ENCODE assay signal across 22 cellular contexts in the genomic region with DNA sequence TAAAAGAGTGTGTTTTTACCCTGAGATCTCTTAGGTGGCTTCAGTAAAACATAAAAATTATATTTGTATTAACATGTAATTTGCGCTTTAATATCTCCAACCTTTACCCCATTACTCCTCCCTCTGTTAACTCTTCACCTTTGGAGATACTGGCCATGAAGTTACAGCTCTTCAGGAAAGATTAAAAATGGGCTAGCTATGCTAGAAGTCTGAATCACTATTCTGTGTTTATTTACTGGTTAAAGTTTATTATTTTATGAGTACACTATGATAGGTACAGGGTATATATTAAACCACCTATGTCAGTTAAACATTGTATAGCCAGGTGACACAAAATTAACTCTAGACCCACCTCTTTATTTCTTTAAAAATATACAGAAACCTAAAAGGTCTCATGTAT. TPM values are rescaled to one million over a fixed set of nuclear protein-coding genes. Genes with fewer than 3 reads are reported as not detected.
A peak's percentile ranks its signal among the peaks of the same experiment; 100 is the strongest.
DNase-seq lines count a peak whose midpoint lies in the region; ATAC-seq, FAIRE-seq and TF ChIP-seq lines count a peak whose summit lies in the region.
"Had no signal": no experiment of that assay in that cellular context is flagged by ENCODE, and none has a peak within 500 bp of the region (broad histone marks: within the 10 kb centered on the region; RNA-seq: fewer than 3 reads in every experiment).

No MANE protein-coding gene starts in this region.

- H3K36me3 ChIP-seq in Caco-2 (ENCODE audit: control insufficient read depth, insufficient read depth, low read length) = no peaks in the 10 kb centered on the region
- H3K36me3 ChIP-seq in small intestine (ENCODE audit: control insufficient read depth in 2 of 2, insufficient read depth in 2 of 2, low read length in 2 of 2) = no peaks in the 10 kb centered on the region
- H3K36me3 ChIP-seq: BLaER1, SJSA1 had no signal

- peaks cover 7% of the 10 kb centered on the region for H3K4me1 Mint-ChIP-seq in Caco-2 (ENCODE audit: low read depth, unreplicated experiment)
- H3K4me1 Mint-ChIP-seq: IgD-negative memory B cell had no signal

- H3K9me3 Mint-ChIP-seq in Caco-2 (ENCODE audit: unreplicated experiment) = no peaks in the 10 kb centered on the region
- H3K9me3 Mint-ChIP-seq: H9 had no signal

- no peaks in the 10 kb centered on the region for H3K36me3 Mint-ChIP-seq in Caco-2 (ENCODE audit: insufficient read depth, unreplicated experiment)
- H3K36me3 Mint-ChIP-seq: CD4-positive, CD25-positive, alpha-beta regulatory T cell; IgD-negative memory B cell had no signal

- H3K4me3 ChIP-seq in Caco-2 (ENCODE audit: low read depth, low read length) (no peak overlapping the region), small intestine (ENCODE audit: low read depth in 1 of 2, low read length in 2 of 2) (no peak overlapping the region)
- H3K4me3 ChIP-seq: BLaER1, GM23248, SJSA1 had no signal

- no peaks in the 10 kb centered on the region for H3K9me3 ChIP-seq in Caco-2
- H3K9me3 ChIP-seq in small intestine (ENCODE audit: control insufficient read depth, low read depth) = no peaks in the 10 kb centered on the region
- H3K9me3 ChIP-seq: BLaER1, SJSA1 had no signal

- ATAC-seq in left colon = peak; percentile 91

- H3K4me3 Mint-ChIP-seq in Caco-2 (ENCODE audit: unreplicated experiment) = no peak overlapping the region
- H3K4me3 Mint-ChIP-seq: CD4-positive, CD25-positive, alpha-beta regulatory T cell; H9; IgD-negative memory B cell had no signal

- 18 to 59% (median 31%) methylated on average over 1 of the region's 1 CpG for WGBS in small intestine, 3 donors

- POLR2A ChIA-PET in Caco-2 (lab: Charles Lee) = no interaction called here

- no peak for DNase-seq in Caco-2
- no peak for DNase-seq in left colon
- peak; percentile 83 for DNase-seq in small intestine
- DNase-seq in substantia nigra (lab: John Stamatoyannopoulos, UW) = no peak
- DNase-seq in NCI-H2171 (lab: John Stamatoyannopoulos, UW) = no peak
- DNase-seq in SHP77 (lab: John Stamatoyannopoulos, UW) = no peak
- DNase-seq: CD4-positive, CD25-positive, alpha-beta regulatory T cell; GM23248; H9; NCI-H1048; NCI-H1694; NCI-H2029 treated with DMSO at 0.1 percent for 48 hours; NCI-H2227 treated with DMSO at 0.1 percent for 48 hours; NCI-H510A had no signal

- H3K4me1 ChIP-seq in Caco-2 (peaks cover 41% of the 10 kb centered on the region), small intestine (ENCODE audit: control insufficient read depth in 2 of 2, insufficient read depth in 1 of 2, low read depth in 1 of 2, low read length in 1 of 2) (peaks cover 3 to 5% of the 10 kb centered on the region in 2 donors)
- H3K4me1 ChIP-seq: BLaER1, SJSA1 had no signal

- H3K27me3 ChIP-seq in Caco-2 (replicated peaks; ENCODE audit: control insufficient read depth, insufficient read depth, low read length) = no peaks in the 10 kb centered on the region
- no peaks in the 10 kb centered on the region for H3K27me3 ChIP-seq in small intestine (ENCODE audit: control insufficient read depth in 2 of 2, insufficient read depth in 2 of 2, low read length in 2 of 2)
- H3K27me3 ChIP-seq: BLaER1, SJSA1 had no signal

- TF ChIP-seq CTCF in Caco-2 (IDR thresholded peaks at IDR 0.05; ENCODE audit: insufficient read depth in 1 of 2, low read depth in 1 of 2, low read length in 1 of 2, severe bottlenecking in 1 of 2, unreplicated experiment in 1 of 2) = no peak

- intact Hi-C loops in Caco-2 (cut with micrococcal nuclease; ENCODE audit: unreplicated experiment) = loop anchor here (10.0 kb wide), 1 partner anchor 71 kb away; no protein-coding TSS in a partner anchor
- intact Hi-C loops in left colon (cut with DNase I, micrococcal nuclease) = no loop called here

- peak overlapping the region in 1 of 2 donors; percentile 74 for H3K27ac ChIP-seq in small intestine (ENCODE audit: low read depth in 1 of 2, low read length in 1 of 2)
- H3K27ac ChIP-seq in substantia nigra (ENCODE audit: low read depth, low read length, poor library complexity, severe bottlenecking) = no peak overlapping the region
- H3K27ac ChIP-seq: BLaER1, GM23248, KMS-11, SJSA1 had no signal

- no TSS peak for BruUV-seq in Caco-2 (replicated peaks; lab: Mats Ljungman, UMichigan)

- peak; percentile 77 for FAIRE-seq in colon (lab: Jason Lieb, UNC)
- peak; percentile 92 for FAIRE-seq in small intestine (lab: Jason Lieb, UNC)
- FAIRE-seq: D721Med, RCC 7860 had no signal

- peak overlapping the region; percentile 8 for H3K27ac Mint-ChIP-seq in Caco-2 (ENCODE audit: unreplicated experiment)
- H3K27ac Mint-ChIP-seq: IgD-negative memory B cell had no signal

- H3K27me3 Mint-ChIP-seq in Caco-2 (ENCODE audit: insufficient read depth, unreplicated experiment) = no peaks in the 10 kb centered on the region
- H3K27me3 Mint-ChIP-seq: CD4-positive, CD25-positive, alpha-beta regulatory T cell; IgD-negative memory B cell had no signal

- CTCF ChIA-PET in Caco-2 (lab: Charles Lee) = no interaction called here

RNA-seq across cellular contexts. Expression of a gene that starts 15.1 kb away (rescaled TPM):
- total RNA-seq in Caco-2 (2022) (0.86 and 1.00 TPM in 2 replicates), left colon (100 to 1,000 TPM; 294 to 331 TPM)
- 10 to 100 TPM; 15.5 to 77.2 (median 45.4) TPM for polyA plus RNA-seq in small intestine
- total RNA-seq: H9, SJSA1 had no signal
- polyA plus RNA-seq: AG04450 had no signal

Comparison
In these comparisons a context has a peak if more than half of its experiments do, and no peak if none do; other contexts are left out.
1. RNA of a gene that starts 15.1 kb away (total RNA-seq): 294 to 331 TPM in left colon; 0.86 to 1.00 TPM in Caco-2; every median in the first group is over 100 times any median in the second.